ENCODE assay signal across 8 cellular contexts in the genomic region with DNA sequence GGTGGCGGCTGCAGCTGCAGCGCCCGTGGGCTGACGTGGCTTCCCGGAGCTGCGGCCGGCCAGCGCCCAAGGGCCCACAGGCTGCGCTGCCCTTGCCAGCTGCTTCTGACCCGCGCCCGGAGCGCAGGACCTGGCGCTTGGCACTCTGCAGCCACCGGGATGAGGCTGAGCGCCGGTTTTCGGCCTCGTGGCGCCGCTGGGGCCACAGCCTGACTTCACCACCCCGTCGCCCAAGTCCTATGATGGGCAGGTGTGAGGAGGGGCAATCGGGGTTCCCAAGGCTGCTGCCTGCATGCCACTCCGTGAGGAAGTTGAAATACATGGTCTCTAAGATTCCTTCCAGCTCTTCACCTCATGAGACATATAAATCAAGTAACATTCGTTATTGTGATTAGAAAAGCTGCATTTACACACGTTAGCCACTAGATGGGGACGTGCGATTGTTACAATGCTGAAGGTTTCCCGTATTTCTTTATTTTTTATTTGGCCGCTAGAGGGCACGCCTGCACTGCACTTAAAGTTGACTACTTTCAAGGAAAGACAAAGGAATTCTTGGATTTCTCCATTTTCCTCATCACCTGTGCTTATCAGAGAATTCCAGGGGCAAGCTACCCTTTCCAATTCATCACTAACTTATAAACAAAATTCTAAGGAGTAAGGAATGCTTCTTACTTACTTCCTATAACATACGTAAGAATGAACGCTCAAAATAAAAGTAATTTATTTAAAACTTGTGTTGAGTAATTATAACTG. TPM values are rescaled to one million over a fixed set of nuclear protein-coding genes. Genes with fewer than 3 reads are reported as not detected.
DNase-seq lines count a peak whose midpoint lies in the region; ATAC-seq and TF ChIP-seq lines count a peak whose summit lies in the region.
"Not testable (repeated sequence)": the region's sequence is repeated elsewhere in the genome, so short reads cannot be mapped to it uniquely, and the experiment has no call there.

No MANE protein-coding gene starts in this region.

- H3K27ac ChIP-seq in epithelial cell of prostate (peak overlapping the region; percentile 48), right lobe of liver (peak overlapping the region; percentile 19 to 83 (median 61)), smooth muscle cell (ENCODE audit: low read depth) (peak overlapping the region; percentile 69)

- DNase-seq in AG04449 (ENCODE audit: low read depth, low spot score); epithelial cell of prostate (ENCODE audit: low read depth, low spot score); smooth muscle cell (lab: John Stamatoyannopoulos, UW; ENCODE audit: unreplicated experiment): not testable (repeated sequence)
- DNase-seq in RKO (ENCODE audit: low spot score) (peak; percentile 81), right lobe of liver (peak in 2 of 3 donors; percentile 58 to 64)
- peak; percentile 25 for DNase-seq in activated effector memory CD4-positive, alpha-beta T cell treated with Interleukin-2 at 50 U/mL for 16 hours

- peak; percentile 36 for TF ChIP-seq CTCF in AG04449 (IDR thresholded peaks at IDR 0.05; ENCODE audit: insufficient read depth, low read length, missing control alignments)
- peak; percentile 74 to 99 (median 86) for TF ChIP-seq CTCF in right lobe of liver (IDR thresholded peaks at IDR 0.05)
- peak; percentile 79 for TF ChIP-seq CTCF in smooth muscle cell (IDR thresholded peaks at IDR 0.05; ENCODE audit: borderline replicate concordance, insufficient read depth, poor library complexity, severe bottlenecking)

- H3K27me3 ChIP-seq in right lobe of liver: not testable (repeated sequence)
- H3K27me3 ChIP-seq in smooth muscle cell (ENCODE audit: low read depth): peaks cover 16% of the 10 kb centered on the region

- H3F3A ChIP-seq in smooth muscle cell (ENCODE audit: low read depth): not testable (repeated sequence)

- H3K4me3 ChIP-seq in AG04449 (ENCODE audit: low read depth, low read length): peak overlapping the region; percentile 62
- H3K4me3 ChIP-seq in right lobe of liver: peak overlapping the region; percentile 44 to 65 (median 62)
- peak overlapping the region; percentile 74 for H3K4me3 ChIP-seq in smooth muscle cell

- CTCF ChIA-PET in AG04449 (lab: Yijun Ruan, JAX): interaction anchor here (0.6 to 2.8 kb wide), 38 partner anchors 9 to 968 kb away, joined by 3 to 35 read pairs (median 4); partner anchors contain the start of genes ADRA2B, ASTL, DUSP2 and STARD7

- not testable (repeated sequence) for TF ChIP-seq POLR2A in right lobe of liver (IDR thresholded peaks at IDR 0.05)

- H2AFZ ChIP-seq in smooth muscle cell (ENCODE audit: low read depth): peak overlapping the region; percentile 99

- ATAC-seq in GM18858 (IDR thresholded peaks at IDR 0.05; ENCODE audit: unreplicated experiment): peak; percentile 40
- peak; percentile 48 for ATAC-seq in HG03045 (IDR thresholded peaks at IDR 0.05; ENCODE audit: unreplicated experiment)
- ATAC-seq in right lobe of liver: peak; percentile 88 to 94 (median 88)

- 14% methylated on average over 9 of the region's 34 CpGs for WGBS in right lobe of liver (ENCODE audit: insufficient coverage, low coverage, low lambda C conversion rate, missing lambda C conversion rate)
- WGBS in smooth muscle cell (ENCODE audit: low lambda C conversion rate): 5% methylated on average over 29 of the region's 34 CpGs

- not testable (repeated sequence) for H3K4me1 ChIP-seq in right lobe of liver; smooth muscle cell (ENCODE audit: low read depth)

- not testable (repeated sequence) for H3K9me3 ChIP-seq in right lobe of liver; smooth muscle cell (replicated peaks; ENCODE audit: low read depth)

- H3K4me2 ChIP-seq in smooth muscle cell: peak overlapping the region; percentile 99

- POLR2A ChIA-PET in AG04449 (lab: Yijun Ruan, JAX): interaction anchor here (1.1 kb wide), 1 partner anchor 185 kb away, joined by 3 read pairs; no protein-coding TSS in a partner anchor

- not testable (repeated sequence) for H3K36me3 ChIP-seq in right lobe of liver; smooth muscle cell (ENCODE audit: low read depth)

- intact Hi-C loops in right lobe of liver (cut with DNase I): not testable (repeated sequence)

- peak overlapping the region; percentile 35 for H3K9ac ChIP-seq in smooth muscle cell (ENCODE audit: low read depth)

- H4K20me1 ChIP-seq in smooth muscle cell (ENCODE audit: low read depth): not testable (repeated sequence)

- not testable (repeated sequence) for H3K79me2 ChIP-seq in smooth muscle cell (ENCODE audit: low read depth)

RNA-seq across cellular contexts. Expression of gene ANKRD36C, which starts 1.1 kb away (rescaled TPM):
- total RNA-seq in right lobe of liver: 1 to 10 TPM; 2.8 to 8.4 (median 4.2) TPM
- total RNA-seq in smooth muscle cell: 43.1 and 51.6 TPM in 2 replicates
- polyA plus RNA-seq in smooth muscle cell: 17.8 and 25.1 TPM in 2 replicates

RNA-seq across cellular contexts. Expression of gene GPAT2, which starts 42.0 kb away (rescaled TPM):
- total RNA-seq in right lobe of liver (1 to 10 TPM in 2 of 6 experiments, under 1 TPM in 2, not detected in 2; 0.39 to 2.0 (median 0.90) TPM), smooth muscle cell (not detected in 2 replicates)
- polyA plus RNA-seq in smooth muscle cell: 0.29 and 0.32 TPM in 2 replicates

Comparison
In these comparisons a context has a peak if more than half of its experiments do, and no peak if none do; other contexts are left out.
1. CTCF ChIP-seq: peak in every context shown above with its lines; median percentile 86 in right lobe of liver; 79 in smooth muscle cell; 36 in AG04449.